ENCODE assay signal across 33 cellular contexts in the genomic region with DNA sequence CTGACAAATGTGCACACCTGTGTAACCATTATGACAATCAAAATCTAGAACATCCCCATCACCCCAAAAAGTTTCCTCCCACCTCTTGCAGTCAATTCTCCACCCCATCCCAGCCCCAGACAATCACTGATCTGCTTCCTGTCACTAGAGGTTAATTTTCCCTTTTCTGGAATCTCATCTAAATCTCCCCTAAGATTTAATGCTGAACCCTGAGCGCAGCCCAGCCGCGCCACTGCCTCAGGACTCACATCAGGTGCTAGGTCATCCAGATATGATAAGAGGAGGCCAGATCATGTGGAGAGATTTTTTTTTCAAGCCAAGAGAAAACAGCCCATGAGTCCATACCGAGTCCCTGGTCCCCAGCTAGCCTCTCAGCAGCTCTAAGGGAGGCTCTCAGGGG. TPM values are rescaled to one million over a fixed set of nuclear protein-coding genes. Genes with fewer than 3 reads are reported as not detected.
A peak's percentile ranks its signal among the peaks of the same experiment; 100 is the strongest.
DNase-seq lines count a peak whose midpoint lies in the region; ATAC-seq and TF ChIP-seq lines count a peak whose summit lies in the region.
"Had no signal": no experiment of that assay in that cellular context is flagged by ENCODE, and none has a peak within 500 bp of the region (broad histone marks: within the 10 kb centered on the region; RNA-seq: fewer than 3 reads in every experiment).

No MANE protein-coding gene starts in this region.

- H3K27ac Mint-ChIP-seq in activated CD8-positive, alpha-beta memory T cell treated with anti-CD3 and anti-CD28 coated beads, Interleukin-2, amount 10 ng/mL, durations not matched to agents 7 days and 5 days = peak overlapping the region; percentile 33
- peak overlapping the region; percentile 61 for H3K27ac Mint-ChIP-seq in dendritic cell treated with granulocyte-macrophage colony-stimulating factor and Interleukin-4, amounts not matched to agents 40 ng/mL and 50 ng/mL, for 4 days
- peak overlapping the region; percentile 86 for H3K27ac Mint-ChIP-seq in stimulated activated naive B cell treated with anti-CD40 and anti-IgM and Interleukin-4, amounts not matched to agents 10 μg/mL and 1 μg/mL and 100 μg/mL, for 72 hours
- H3K27ac Mint-ChIP-seq: activated naive CD4-positive, alpha-beta T cell treated with anti-CD3 and anti-CD28 coated beads, Interleukin-2, amount 50 U/mL, for 24 hours; progenitor cell of endocrine pancreas had no signal

- peaks cover 74% of the 10 kb centered on the region for H3K4me1 Mint-ChIP-seq in activated CD8-positive, alpha-beta memory T cell treated with anti-CD3 and anti-CD28 coated beads, Interleukin-2, amount 10 ng/mL, durations not matched to agents 7 days and 5 days
- H3K4me1 Mint-ChIP-seq in dendritic cell treated with granulocyte-macrophage colony-stimulating factor and Interleukin-4, amounts not matched to agents 40 ng/mL and 50 ng/mL, for 4 days (ENCODE audit: low read depth) = peaks cover 76% of the 10 kb centered on the region
- H3K4me1 Mint-ChIP-seq in stimulated activated naive B cell treated with anti-CD40 and anti-IgM and Interleukin-4, amounts not matched to agents 10 μg/mL and 1 μg/mL and 100 μg/mL, for 72 hours = peaks cover 42 to 73% of the 10 kb centered on the region in 2 donors

- H3K36me3 ChIP-seq in OCI-LY3 (replicated peaks; ENCODE audit: low read depth, low read length) = no peaks in the 10 kb centered on the region
- H3K36me3 ChIP-seq: ascending aorta, esophagus squamous epithelium, HAP-1, neutrophil, Peyer's patch, sigmoid colon, thyroid gland had no signal

- H3K9me3 ChIP-seq in OCI-LY3 (ENCODE audit: insufficient read depth, low read length) = no peaks in the 10 kb centered on the region
- H3K9me3 ChIP-seq: ascending aorta, esophagus squamous epithelium, HAP-1, neutrophil, Peyer's patch, sigmoid colon, thyroid gland had no signal

- H3K4me3 ChIP-seq in OCI-LY3 (ENCODE audit: low read length) = no peak overlapping the region
- H3K4me3 ChIP-seq: ascending aorta, esophagus squamous epithelium, HAP-1, hepatocyte, Peyer's patch, sigmoid colon, thyroid gland had no signal

- H3K27me3 ChIP-seq in OCI-LY3 (ENCODE audit: low read depth, low read length) = no peaks in the 10 kb centered on the region
- H3K27me3 ChIP-seq: ascending aorta, hepatocyte, Peyer's patch, sigmoid colon, thyroid gland had no signal

- no peak overlapping the region for H2AFZ ChIP-seq in OCI-LY3 (ENCODE audit: low read depth, low read length)
- H2AFZ ChIP-seq: hepatocyte had no signal

- H3K27ac ChIP-seq in OCI-LY3 (ENCODE audit: low read length) = peak overlapping the region; percentile 97
- H3K27ac ChIP-seq: ascending aorta, esophagus squamous epithelium, hepatocyte, neutrophil, Peyer's patch, sigmoid colon, thyroid gland had no signal

- H3K27me3 Mint-ChIP-seq in activated CD8-positive, alpha-beta memory T cell treated with anti-CD3 and anti-CD28 coated beads, Interleukin-2, amount 10 ng/mL, durations not matched to agents 7 days and 5 days = no peaks in the 10 kb centered on the region
- H3K27me3 Mint-ChIP-seq in dendritic cell treated with granulocyte-macrophage colony-stimulating factor and Interleukin-4, amounts not matched to agents 40 ng/mL and 50 ng/mL, for 4 days = peaks cover 14% of the 10 kb centered on the region
- peaks cover 0 to 9% of the 10 kb centered on the region in 2 donors for H3K27me3 Mint-ChIP-seq in stimulated activated naive B cell treated with anti-CD40 and anti-IgM and Interleukin-4, amounts not matched to agents 10 μg/mL and 1 μg/mL and 100 μg/mL, for 72 hours
- H3K27me3 Mint-ChIP-seq: activated naive CD4-positive, alpha-beta T cell treated with anti-CD3 and anti-CD28 coated beads, Interleukin-2, amount 50 U/mL, for 24 hours had no signal

- no peak overlapping the region for H3K4me3 Mint-ChIP-seq in activated CD8-positive, alpha-beta memory T cell treated with anti-CD3 and anti-CD28 coated beads, Interleukin-2, amount 10 ng/mL, durations not matched to agents 7 days and 5 days
- H3K4me3 Mint-ChIP-seq in dendritic cell treated with granulocyte-macrophage colony-stimulating factor and Interleukin-4, amounts not matched to agents 40 ng/mL and 50 ng/mL, for 4 days = no peak overlapping the region
- no peak overlapping the region for H3K4me3 Mint-ChIP-seq in stimulated activated naive B cell treated with anti-CD40 and anti-IgM and Interleukin-4, amounts not matched to agents 10 μg/mL and 1 μg/mL and 100 μg/mL, for 72 hours
- H3K4me3 Mint-ChIP-seq: activated CD4-positive, alpha-beta T cell treated with anti-CD3 and anti-CD28 coated beads, Interleukin-2, amount 10 ng/mL, durations not matched to agents 7 days and 5 days; activated naive CD4-positive, alpha-beta T cell treated with anti-CD3 and anti-CD28 coated beads, Interleukin-2, amount 50 U/mL, for 24 hours; CD8-positive, alpha-beta memory T cell had no signal

- H3K4me1 ChIP-seq in OCI-LY3 (ENCODE audit: low read length) = peaks cover 96% of the 10 kb centered on the region
- H3K4me1 ChIP-seq: ascending aorta, HAP-1 had no signal

- H4K20me1 ChIP-seq in OCI-LY3 (ENCODE audit: insufficient read depth, low read length) = no peaks in the 10 kb centered on the region

- ATAC-seq in activated CD8-positive, alpha-beta memory T cell treated with anti-CD3 and anti-CD28 coated beads, Interleukin-2, amount 10 ng/mL, durations not matched to agents 7 days and 5 days = no peak
- ATAC-seq in stimulated activated naive B cell treated with anti-CD40 and anti-IgM and Interleukin-4, amounts not matched to agents 10 μg/mL and 1 μg/mL and 100 μg/mL, for 72 hours (replicated peaks) = no peak
- no peak for ATAC-seq in GM21717 (IDR thresholded peaks at IDR 0.05; ENCODE audit: unreplicated experiment)
- ATAC-seq: left cardiac atrium had no signal

- H3K79me2 ChIP-seq in OCI-LY3 (ENCODE audit: low read length) = peaks cover 4% of the 10 kb centered on the region; the same call in 1 of the 2 replicates
- H3K79me2 ChIP-seq: hepatocyte had no signal

- peak overlapping the region; percentile 76; the same call in 1 of the 2 replicates for H3K9ac ChIP-seq in OCI-LY3 (ENCODE audit: low read length)

- no peak for TF ChIP-seq CTCF in OCI-LY3 (IDR thresholded peaks at IDR 0.05; ENCODE audit: low read depth, low read length)

- CTCF ChIA-PET in activated CD8-positive, alpha-beta memory T cell treated with anti-CD3 and anti-CD28 coated beads, Interleukin-2, amount 10 ng/mL, durations not matched to agents 7 days and 5 days (lab: Charles Lee) = interaction anchor here (0.8 to 13.0 kb wide), 5 partner anchors 11 to 120 kb away, joined by 3 to 147 read pairs (median 3); no protein-coding TSS in a partner anchor

- peak overlapping the region; percentile 4; the same call in 1 of the 2 replicates for H3K4me2 ChIP-seq in OCI-LY3 (ENCODE audit: low read length)
- H3K4me2 ChIP-seq: hepatocyte had no signal

- H3K9me3 Mint-ChIP-seq in activated CD8-positive, alpha-beta memory T cell treated with anti-CD3 and anti-CD28 coated beads, Interleukin-2, amount 10 ng/mL, durations not matched to agents 7 days and 5 days (ENCODE audit: low read depth) = no peaks in the 10 kb centered on the region
- H3K9me3 Mint-ChIP-seq in dendritic cell treated with granulocyte-macrophage colony-stimulating factor and Interleukin-4, amounts not matched to agents 40 ng/mL and 50 ng/mL, for 4 days = no peaks in the 10 kb centered on the region
- H3K9me3 Mint-ChIP-seq in stimulated activated naive B cell treated with anti-CD40 and anti-IgM and Interleukin-4, amounts not matched to agents 10 μg/mL and 1 μg/mL and 100 μg/mL, for 72 hours = no peaks in the 10 kb centered on the region
- H3K9me3 Mint-ChIP-seq: activated CD4-positive, alpha-beta T cell treated with anti-CD3 and anti-CD28 coated beads, Interleukin-2, amount 10 ng/mL, durations not matched to agents 7 days and 5 days; activated naive CD4-positive, alpha-beta T cell treated with anti-CD3 and anti-CD28 coated beads, Interleukin-2, amount 50 U/mL, for 24 hours; CD8-positive, alpha-beta memory T cell had no signal

- H3K36me3 Mint-ChIP-seq in activated CD8-positive, alpha-beta memory T cell treated with anti-CD3 and anti-CD28 coated beads, Interleukin-2, amount 10 ng/mL, durations not matched to agents 7 days and 5 days = no peaks in the 10 kb centered on the region
- no peaks in the 10 kb centered on the region for H3K36me3 Mint-ChIP-seq in dendritic cell treated with granulocyte-macrophage colony-stimulating factor and Interleukin-4, amounts not matched to agents 40 ng/mL and 50 ng/mL, for 4 days (ENCODE audit: low read depth)
- peaks cover 0 to 7% of the 10 kb centered on the region in 2 donors for H3K36me3 Mint-ChIP-seq in stimulated activated naive B cell treated with anti-CD40 and anti-IgM and Interleukin-4, amounts not matched to agents 10 μg/mL and 1 μg/mL and 100 μg/mL, for 72 hours
- H3K36me3 Mint-ChIP-seq: activated naive CD4-positive, alpha-beta T cell treated with anti-CD3 and anti-CD28 coated beads, Interleukin-2, amount 50 U/mL, for 24 hours had no signal

- intact Hi-C loops in dendritic cell treated with granulocyte-macrophage colony-stimulating factor and Interleukin-4, amounts not matched to agents 40 ng/mL and 50 ng/mL, for 4 days (cut with micrococcal nuclease) = no loop called here

- no peak for DNase-seq in activated CD8-positive, alpha-beta memory T cell treated with anti-CD3 and anti-CD28 coated beads, Interleukin-2, amount 10 ng/mL, durations not matched to agents 7 days and 5 days
- no peak for DNase-seq in activated CD8-positive, alpha-beta memory T cell treated with anti-CD3 and anti-CD28 coated beads, Interleukin-2, amount 50 U/mL, for 4 hours
- no peak for DNase-seq in stimulated activated naive B cell treated with anti-CD40 and anti-IgM and Interleukin-4, amounts not matched to agents 10 μg/mL and 1 μg/mL and 100 μg/mL, for 72 hours
- no peak for DNase-seq in activated naive CD4-positive, alpha-beta T cell (lab: John Stamatoyannopoulos, UW)
- no peak for DNase-seq in hippocampal formation (lab: John Stamatoyannopoulos, UW)
- DNase-seq: activated CD4-positive, alpha-beta T cell treated with anti-CD3 and anti-CD28 coated beads, Interleukin-2, amount 10 ng/mL, durations not matched to agents 7 days and 5 days; caudate nucleus; CD8-positive, alpha-beta memory T cell; DMS53; esophagus squamous epithelium; foreskin melanocyte; left cardiac atrium; mammary epithelial cell; NCI-H2029; NCI-H526 treated with DMSO at 0.1 percent for 48 hours; SIG-M5; stimulated activated CD4-positive, alpha-beta T cell treated with anti-CD3 and anti-CD28 coated beads, Interleukin-4, amount 100 ng/mL, for 4 hours; stimulated activated naive CD4-positive, alpha-beta T cell treated with Interleukin-2 at 50 U/mL for 16 hours; T-helper 9 cell; thyroid gland had no signal

RNA-seq across cellular contexts. Expression of gene TMPRSS13, which starts 4.3 kb away (rescaled TPM):
- 1 to 10 TPM; 1.7 to 2.0 TPM for total RNA-seq in activated CD8-positive, alpha-beta memory T cell treated with anti-CD3 and anti-CD28 coated beads, Interleukin-2, amount 10 ng/mL, durations not matched to agents 7 days and 5 days
- total RNA-seq: ascending aorta, HT1080, MCF 10A, Peyer's patch, sigmoid colon had no signal

RNA-seq across cellular contexts. Expression of gene IL10RA, which starts 52.7 kb away (rescaled TPM):
- 100 to 1,000 TPM; 247 to 260 TPM for total RNA-seq in activated CD8-positive, alpha-beta memory T cell treated with anti-CD3 and anti-CD28 coated beads, Interleukin-2, amount 10 ng/mL, durations not matched to agents 7 days and 5 days
- total RNA-seq: HT1080, mammary epithelial cell, MCF 10A had no signal

RNA-seq across cellular contexts. Expression of gene FXYD6, which starts 57.0 kb away (rescaled TPM):
- total RNA-seq in activated CD8-positive, alpha-beta memory T cell treated with anti-CD3 and anti-CD28 coated beads, Interleukin-2, amount 10 ng/mL, durations not matched to agents 7 days and 5 days = under 1 TPM; 0.12 to 0.20 TPM
- total RNA-seq: activated CD4-positive, alpha-beta T cell treated with anti-CD3 and anti-CD28 coated beads, Interleukin-2, amount 10 ng/mL, durations not matched to agents 7 days and 5 days; MCF 10A had no signal

Comparison
In these comparisons a context has a peak if more than half of its experiments do, and no peak if none do; other contexts are left out.
1. H3K27ac Mint-ChIP-seq: peak in every context shown above with its lines; median percentile 86 in stimulated activated naive B cell treated with anti-CD40 and anti-IgM and Interleukin-4, amounts not matched to agents 10 μg/mL and 1 μg/mL and 100 μg/mL, for 72 hours; 61 in dendritic cell treated with granulocyte-macrophage colony-stimulating factor and Interleukin-4, amounts not matched to agents 40 ng/mL and 50 ng/mL, for 4 days; 33 in activated CD8-positive, alpha-beta memory T cell treated with anti-CD3 and anti-CD28 coated beads, Interleukin-2, amount 10 ng/mL, durations not matched to agents 7 days and 5 days.